1 cellular context compared by ENCODE assay signal in the genomic region with DNA sequence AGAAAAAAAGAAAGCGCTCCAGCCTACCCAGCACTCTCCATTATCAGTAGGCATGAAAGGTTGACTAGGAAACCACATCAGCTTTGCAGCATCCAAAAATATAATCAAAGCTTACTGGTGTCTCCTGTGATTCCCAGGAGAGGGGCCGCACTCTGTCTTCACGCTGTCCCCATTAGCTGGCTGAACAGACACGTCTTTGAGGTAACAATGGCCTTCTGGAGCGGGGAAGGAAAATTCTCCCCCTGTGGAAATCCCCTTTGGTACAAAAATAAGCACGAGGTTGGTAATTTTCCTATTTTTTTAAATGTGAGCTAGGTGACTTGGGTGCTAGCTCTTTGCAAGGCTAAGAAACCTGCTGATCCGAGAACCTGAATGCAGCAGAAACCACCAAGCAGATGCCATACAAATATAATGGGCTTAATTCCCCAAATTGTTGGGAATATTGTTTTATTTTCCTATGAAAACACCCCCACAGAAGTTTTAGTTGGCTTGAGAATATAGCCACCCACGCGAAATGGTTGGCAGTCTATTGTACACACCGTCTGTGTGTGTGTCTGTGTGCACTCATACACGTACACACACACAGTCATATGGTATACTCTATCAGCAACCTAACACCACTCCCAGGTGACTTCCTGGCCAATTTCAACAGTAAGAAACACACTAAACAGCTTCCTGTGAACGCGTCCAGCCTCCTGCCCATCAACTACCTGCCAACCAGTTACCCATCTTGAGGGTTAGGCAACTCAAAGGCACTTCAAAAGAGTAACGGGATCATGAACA.
TF ChIP-seq lines count a peak whose summit lies in the region.

No MANE protein-coding gene starts in this region.

TF ChIP-seq in GM12878, 131 proteins besides CTCF, POLR2A, EP300 and RAD21 (continued from another document and continues in another):
- TF ChIP-seq RUNX3 (IDR thresholded peaks at IDR 0.05; ENCODE audit: low read length) (no peak), PAX8 (IDR thresholded peaks at IDR 0.05) (peak; percentile 96), CHD1 (IDR thresholded peaks at IDR 0.05; ENCODE audit: low read depth, low read length) (no peak), SUPT20H (IDR thresholded peaks at IDR 0.05; ENCODE audit: borderline replicate concordance, control insufficient read depth, low read depth, low read length) (no peak), ETV6 (conservative IDR thresholded peaks at IDR 0.05 in 1 of 2, IDR thresholded peaks at IDR 0.05 in 1 of 2; ENCODE audit: borderline replicate concordance in 1 of 2, low read depth in 1 of 2) (no peak), ZNF207 (IDR thresholded peaks at IDR 0.05; ENCODE audit: borderline replicate concordance) (no peak), HDAC2 (IDR thresholded peaks at IDR 0.05) (no peak), BCL11A (IDR thresholded peaks at IDR 0.05; ENCODE audit: low read depth, low read length) (no peak), SP1 (IDR thresholded peaks at IDR 0.05; ENCODE audit: low read depth, low read length) (no peak), JUNB (IDR thresholded peaks at IDR 0.05) (no peak), RELA (IDR thresholded peaks at IDR 0.05; ENCODE audit: borderline replicate concordance, partially characterized antibody) (no peak), KLF5 (IDR thresholded peaks at IDR 0.05; ENCODE audit: partially characterized antibody) (no peak), SPI1 (IDR thresholded peaks at IDR 0.05; ENCODE audit: borderline replicate concordance, insufficient read depth, low read depth, low read length) (no peak), NFYA (IDR thresholded peaks at IDR 0.05; ENCODE audit: borderline replicate concordance, low read depth, low read length) (no peak), CHD4 (IDR thresholded peaks at IDR 0.05) (no peak), NR2F1 (conservative IDR thresholded peaks at IDR 0.05) (no peak), SUZ12 (IDR thresholded peaks at IDR 0.05; ENCODE audit: unreplicated experiment) (no peak), ESRRA (IDR thresholded peaks at IDR 0.05; ENCODE audit: low read length) (no peak), MEF2B (IDR thresholded peaks at IDR 0.05; ENCODE audit: partially characterized antibody, poor library complexity, severe bottlenecking) (peak; percentile 84), EZH2 (IDR thresholded peaks at IDR 0.05; ENCODE audit: borderline replicate concordance, control insufficient read depth, low read depth, low read length) (no peak), SMAD5 (IDR thresholded peaks at IDR 0.05; ENCODE audit: low read depth) (no peak), STAT3 (IDR thresholded peaks at IDR 0.05; ENCODE audit: low read depth, low read length) (no peak)
- TF ChIP-seq, protein P1, sequence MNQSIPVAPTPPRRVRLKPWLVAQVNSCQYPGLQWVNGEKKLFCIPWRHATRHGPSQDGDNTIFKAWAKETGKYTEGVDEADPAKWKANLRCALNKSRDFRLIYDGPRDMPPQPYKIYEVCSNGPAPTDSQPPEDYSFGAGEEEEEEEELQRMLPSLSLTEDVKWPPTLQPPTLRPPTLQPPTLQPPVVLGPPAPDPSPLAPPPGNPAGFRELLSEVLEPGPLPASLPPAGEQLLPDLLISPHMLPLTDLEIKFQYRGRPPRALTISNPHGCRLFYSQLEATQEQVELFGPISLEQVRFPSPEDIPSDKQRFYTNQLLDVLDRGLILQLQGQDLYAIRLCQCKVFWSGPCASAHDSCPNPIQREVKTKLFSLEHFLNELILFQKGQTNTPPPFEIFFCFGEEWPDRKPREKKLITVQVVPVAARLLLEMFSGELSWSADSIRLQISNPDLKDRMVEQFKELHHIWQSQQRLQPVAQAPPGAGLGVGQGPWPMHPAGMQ (IDR thresholded peaks at IDR 0.05; ENCODE audit: borderline replicate concordance): no peak
- TF ChIP-seq, protein P2, sequence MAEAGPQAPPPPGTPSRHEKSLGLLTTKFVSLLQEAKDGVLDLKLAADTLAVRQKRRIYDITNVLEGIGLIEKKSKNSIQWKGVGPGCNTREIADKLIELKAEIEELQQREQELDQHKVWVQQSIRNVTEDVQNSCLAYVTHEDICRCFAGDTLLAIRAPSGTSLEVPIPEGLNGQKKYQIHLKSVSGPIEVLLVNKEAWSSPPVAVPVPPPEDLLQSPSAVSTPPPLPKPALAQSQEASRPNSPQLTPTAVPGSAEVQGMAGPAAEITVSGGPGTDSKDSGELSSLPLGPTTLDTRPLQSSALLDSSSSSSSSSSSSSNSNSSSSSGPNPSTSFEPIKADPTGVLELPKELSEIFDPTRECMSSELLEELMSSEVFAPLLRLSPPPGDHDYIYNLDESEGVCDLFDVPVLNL (IDR thresholded peaks at IDR 0.05; ENCODE audit: low read depth, low read length): no peak
- TF ChIP-seq, protein P3, sequence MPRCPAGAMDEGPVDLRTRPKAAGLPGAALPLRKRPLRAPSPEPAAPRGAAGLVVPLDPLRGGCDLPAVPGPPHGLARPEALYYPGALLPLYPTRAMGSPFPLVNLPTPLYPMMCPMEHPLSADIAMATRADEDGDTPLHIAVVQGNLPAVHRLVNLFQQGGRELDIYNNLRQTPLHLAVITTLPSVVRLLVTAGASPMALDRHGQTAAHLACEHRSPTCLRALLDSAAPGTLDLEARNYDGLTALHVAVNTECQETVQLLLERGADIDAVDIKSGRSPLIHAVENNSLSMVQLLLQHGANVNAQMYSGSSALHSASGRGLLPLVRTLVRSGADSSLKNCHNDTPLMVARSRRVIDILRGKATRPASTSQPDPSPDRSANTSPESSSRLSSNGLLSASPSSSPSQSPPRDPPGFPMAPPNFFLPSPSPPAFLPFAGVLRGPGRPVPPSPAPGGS (IDR thresholded peaks at IDR 0.05; ENCODE audit: borderline replicate concordance, insufficient read depth, low read depth, low read length, poor library complexity, severe bottlenecking): no peak
- TF ChIP-seq, protein P4, sequence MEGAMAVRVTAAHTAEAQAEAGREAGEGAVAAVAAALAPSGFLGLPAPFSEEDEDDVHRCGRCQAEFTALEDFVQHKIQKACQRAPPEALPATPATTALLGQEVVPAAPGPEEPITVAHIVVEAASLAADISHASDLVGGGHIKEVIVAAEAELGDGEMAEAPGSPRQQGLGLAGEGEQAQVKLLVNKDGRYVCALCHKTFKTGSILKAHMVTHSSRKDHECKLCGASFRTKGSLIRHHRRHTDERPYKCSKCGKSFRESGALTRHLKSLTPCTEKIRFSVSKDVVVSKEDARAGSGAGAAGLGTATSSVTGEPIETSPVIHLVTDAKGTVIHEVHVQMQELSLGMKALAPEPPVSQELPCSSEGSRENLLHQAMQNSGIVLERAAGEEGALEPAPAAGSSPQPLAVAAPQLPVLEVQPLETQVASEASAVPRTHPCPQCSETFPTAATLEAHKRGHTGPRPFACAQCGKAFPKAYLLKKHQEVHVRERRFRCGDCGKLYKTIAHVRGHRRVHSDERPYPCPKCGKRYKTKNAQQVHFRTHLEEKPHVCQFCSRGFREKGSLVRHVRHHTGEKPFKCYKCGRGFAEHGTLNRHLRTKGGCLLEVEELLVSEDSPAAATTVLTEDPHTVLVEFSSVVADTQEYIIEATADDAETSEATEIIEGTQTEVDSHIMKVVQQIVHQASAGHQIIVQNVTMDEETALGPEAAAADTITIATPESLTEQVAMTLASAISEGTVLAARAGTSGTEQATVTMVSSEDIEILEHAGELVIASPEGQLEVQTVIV (IDR thresholded peaks at IDR 0.05; ENCODE audit: borderline replicate concordance, partially characterized antibody): no peak
- TF ChIP-seq, protein P5, sequence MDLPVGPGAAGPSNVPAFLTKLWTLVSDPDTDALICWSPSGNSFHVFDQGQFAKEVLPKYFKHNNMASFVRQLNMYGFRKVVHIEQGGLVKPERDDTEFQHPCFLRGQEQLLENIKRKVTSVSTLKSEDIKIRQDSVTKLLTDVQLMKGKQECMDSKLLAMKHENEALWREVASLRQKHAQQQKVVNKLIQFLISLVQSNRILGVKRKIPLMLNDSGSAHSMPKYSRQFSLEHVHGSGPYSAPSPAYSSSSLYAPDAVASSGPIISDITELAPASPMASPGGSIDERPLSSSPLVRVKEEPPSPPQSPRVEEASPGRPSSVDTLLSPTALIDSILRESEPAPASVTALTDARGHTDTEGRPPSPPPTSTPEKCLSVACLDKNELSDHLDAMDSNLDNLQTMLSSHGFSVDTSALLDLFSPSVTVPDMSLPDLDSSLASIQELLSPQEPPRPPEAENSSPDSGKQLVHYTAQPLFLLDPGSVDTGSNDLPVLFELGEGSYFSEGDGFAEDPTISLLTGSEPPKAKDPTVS (IDR thresholded peaks at IDR 0.05; ENCODE audit: low read depth, low read length): no peak
- TF ChIP-seq, protein P6, sequence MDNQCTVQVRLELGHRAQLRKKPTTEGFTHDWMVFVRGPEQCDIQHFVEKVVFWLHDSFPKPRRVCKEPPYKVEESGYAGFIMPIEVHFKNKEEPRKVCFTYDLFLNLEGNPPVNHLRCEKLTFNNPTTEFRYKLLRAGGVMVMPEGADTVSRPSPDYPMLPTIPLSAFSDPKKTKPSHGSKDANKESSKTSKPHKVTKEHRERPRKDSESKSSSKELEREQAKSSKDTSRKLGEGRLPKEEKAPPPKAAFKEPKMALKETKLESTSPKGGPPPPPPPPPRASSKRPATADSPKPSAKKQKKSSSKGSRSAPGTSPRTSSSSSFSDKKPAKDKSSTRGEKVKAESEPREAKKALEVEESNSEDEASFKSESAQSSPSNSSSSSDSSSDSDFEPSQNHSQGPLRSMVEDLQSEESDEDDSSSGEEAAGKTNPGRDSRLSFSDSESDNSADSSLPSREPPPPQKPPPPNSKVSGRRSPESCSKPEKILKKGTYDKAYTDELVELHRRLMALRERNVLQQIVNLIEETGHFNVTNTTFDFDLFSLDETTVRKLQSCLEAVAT (IDR thresholded peaks at IDR 0.05): 0 out of 2 replicates have a peak, but pooled peaks have one; percentile 29
- TF ChIP-seq, protein P7, sequence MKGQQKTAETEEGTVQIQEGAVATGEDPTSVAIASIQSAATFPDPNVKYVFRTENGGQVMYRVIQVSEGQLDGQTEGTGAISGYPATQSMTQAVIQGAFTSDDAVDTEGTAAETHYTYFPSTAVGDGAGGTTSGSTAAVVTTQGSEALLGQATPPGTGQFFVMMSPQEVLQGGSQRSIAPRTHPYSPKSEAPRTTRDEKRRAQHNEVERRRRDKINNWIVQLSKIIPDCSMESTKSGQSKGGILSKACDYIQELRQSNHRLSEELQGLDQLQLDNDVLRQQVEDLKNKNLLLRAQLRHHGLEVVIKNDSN (IDR thresholded peaks at IDR 0.05; ENCODE audit: borderline replicate concordance, extremely low read length, insufficient read depth, low read depth, low read length): no peak
- TF ChIP-seq, protein P8, sequence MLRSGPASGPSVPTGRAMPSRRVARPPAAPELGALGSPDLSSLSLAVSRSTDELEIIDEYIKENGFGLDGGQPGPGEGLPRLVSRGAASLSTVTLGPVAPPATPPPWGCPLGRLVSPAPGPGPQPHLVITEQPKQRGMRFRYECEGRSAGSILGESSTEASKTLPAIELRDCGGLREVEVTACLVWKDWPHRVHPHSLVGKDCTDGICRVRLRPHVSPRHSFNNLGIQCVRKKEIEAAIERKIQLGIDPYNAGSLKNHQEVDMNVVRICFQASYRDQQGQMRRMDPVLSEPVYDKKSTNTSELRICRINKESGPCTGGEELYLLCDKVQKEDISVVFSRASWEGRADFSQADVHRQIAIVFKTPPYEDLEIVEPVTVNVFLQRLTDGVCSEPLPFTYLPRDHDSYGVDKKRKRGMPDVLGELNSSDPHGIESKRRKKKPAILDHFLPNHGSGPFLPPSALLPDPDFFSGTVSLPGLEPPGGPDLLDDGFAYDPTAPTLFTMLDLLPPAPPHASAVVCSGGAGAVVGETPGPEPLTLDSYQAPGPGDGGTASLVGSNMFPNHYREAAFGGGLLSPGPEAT (IDR thresholded peaks at IDR 0.05; ENCODE audit: low read depth): peak; percentile 93
- TF ChIP-seq, protein P9, sequence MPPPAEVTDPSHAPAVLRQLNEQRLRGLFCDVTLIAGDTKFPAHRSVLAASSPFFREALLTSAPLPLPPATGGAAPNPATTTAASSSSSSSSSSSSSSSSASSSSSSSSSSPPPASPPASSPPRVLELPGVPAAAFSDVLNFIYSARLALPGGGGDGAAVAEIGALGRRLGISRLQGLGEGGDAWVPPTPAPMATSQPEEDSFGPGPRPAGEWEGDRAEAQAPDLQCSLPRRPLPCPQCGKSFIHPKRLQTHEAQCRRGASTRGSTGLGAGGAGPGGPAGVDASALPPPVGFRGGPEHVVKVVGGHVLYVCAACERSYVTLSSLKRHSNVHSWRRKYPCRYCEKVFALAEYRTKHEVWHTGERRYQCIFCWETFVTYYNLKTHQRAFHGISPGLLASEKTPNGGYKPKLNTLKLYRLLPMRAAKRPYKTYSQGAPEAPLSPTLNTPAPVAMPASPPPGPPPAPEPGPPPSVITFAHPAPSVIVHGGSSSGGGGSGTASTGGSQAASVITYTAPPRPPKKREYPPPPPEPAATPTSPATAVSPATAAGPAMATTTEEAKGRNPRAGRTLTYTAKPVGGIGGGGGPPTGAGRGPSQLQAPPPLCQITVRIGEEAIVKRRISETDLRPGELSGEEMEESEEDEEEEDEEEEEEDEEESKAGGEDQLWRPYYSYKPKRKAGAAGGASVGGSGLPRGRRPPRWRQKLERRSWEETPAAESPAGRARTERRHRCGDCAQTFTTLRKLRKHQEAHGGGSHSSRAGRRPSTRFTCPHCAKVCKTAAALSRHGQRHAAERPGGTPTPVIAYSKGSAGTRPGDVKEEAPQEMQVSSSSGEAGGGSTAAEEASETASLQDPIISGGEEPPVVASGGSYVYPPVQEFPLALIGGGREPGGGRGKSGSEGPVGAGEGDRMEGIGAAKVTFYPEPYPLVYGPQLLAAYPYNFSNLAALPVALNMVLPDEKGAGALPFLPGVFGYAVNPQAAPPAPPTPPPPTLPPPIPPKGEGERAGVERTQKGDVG (CRISPR knock-in tag; IDR thresholded peaks at IDR 0.05): no peak
- TF ChIP-seq, protein P10, sequence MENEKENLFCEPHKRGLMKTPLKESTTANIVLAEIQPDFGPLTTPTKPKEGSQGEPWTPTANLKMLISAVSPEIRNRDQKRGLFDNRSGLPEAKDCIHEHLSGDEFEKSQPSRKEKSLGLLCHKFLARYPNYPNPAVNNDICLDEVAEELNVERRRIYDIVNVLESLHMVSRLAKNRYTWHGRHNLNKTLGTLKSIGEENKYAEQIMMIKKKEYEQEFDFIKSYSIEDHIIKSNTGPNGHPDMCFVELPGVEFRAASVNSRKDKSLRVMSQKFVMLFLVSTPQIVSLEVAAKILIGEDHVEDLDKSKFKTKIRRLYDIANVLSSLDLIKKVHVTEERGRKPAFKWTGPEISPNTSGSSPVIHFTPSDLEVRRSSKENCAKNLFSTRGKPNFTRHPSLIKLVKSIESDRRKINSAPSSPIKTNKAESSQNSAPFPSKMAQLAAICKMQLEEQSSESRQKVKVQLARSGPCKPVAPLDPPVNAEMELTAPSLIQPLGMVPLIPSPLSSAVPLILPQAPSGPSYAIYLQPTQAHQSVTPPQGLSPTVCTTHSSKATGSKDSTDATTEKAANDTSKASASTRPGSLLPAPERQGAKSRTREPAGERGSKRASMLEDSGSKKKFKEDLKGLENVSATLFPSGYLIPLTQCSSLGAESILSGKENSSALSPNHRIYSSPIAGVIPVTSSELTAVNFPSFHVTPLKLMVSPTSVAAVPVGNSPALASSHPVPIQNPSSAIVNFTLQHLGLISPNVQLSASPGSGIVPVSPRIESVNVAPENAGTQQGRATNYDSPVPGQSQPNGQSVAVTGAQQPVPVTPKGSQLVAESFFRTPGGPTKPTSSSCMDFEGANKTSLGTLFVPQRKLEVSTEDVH (IDR thresholded peaks at IDR 0.05; ENCODE audit: low read depth, partially characterized antibody): no peak
- TF ChIP-seq, protein P11, sequence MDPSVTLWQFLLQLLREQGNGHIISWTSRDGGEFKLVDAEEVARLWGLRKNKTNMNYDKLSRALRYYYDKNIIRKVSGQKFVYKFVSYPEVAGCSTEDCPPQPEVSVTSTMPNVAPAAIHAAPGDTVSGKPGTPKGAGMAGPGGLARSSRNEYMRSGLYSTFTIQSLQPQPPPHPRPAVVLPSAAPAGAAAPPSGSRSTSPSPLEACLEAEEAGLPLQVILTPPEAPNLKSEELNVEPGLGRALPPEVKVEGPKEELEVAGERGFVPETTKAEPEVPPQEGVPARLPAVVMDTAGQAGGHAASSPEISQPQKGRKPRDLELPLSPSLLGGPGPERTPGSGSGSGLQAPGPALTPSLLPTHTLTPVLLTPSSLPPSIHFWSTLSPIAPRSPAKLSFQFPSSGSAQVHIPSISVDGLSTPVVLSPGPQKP (IDR thresholded peaks at IDR 0.05; ENCODE audit: low read depth, low read length): no peak
